In the genomic region with DNA sequence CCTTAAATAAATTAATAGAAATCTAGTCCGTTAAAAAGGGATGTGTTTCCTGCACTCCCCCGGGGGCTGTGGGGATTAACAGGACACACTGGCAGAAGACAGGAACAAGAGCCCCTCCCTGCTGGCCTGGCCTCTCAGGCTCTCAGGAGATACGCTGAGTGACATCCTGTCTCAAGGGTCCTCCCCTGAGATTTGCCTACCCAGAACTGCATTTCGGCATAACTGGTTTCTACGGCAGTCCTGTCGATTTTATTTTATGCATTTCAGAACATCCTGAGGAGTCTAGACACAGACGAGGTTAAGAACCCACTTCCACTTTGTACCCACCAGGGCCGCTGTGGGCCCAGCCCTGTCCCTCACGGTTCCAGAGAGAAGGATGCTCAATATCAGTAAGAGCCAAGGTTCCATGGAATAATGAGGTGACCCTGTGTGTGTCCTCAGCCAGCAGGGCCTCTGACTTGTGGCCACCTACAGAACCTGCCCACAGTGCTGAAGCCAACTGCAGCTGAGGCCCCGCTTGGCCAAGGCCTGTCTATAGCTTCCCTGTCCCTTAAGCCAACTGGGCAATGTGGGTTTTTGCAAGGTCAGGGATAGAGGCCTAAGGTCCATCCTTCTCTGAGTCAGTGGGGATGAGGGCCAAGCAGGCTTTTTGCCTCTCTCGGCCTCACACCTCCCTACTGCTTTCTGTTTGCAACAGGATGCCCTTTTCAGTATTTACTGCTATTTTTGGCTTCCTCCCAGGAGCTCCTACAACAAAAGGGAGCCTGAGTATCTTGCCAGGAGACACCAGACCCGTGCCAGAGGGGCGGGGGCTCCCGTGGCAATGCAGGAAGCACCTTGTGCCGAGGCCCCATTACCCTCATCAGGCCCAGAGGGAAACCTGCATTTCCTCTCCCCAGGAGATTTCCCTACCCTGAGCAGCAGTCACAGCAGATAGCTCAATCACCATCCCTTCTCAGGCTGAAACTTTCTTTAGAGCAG, we compare ENCODE assay signal across 8 cellular contexts. TPM values are rescaled to one million over a fixed set of nuclear protein-coding genes. Genes with fewer than 3 reads are reported as not detected.
DNase-seq lines count a peak whose midpoint lies in the region; ATAC-seq and TF ChIP-seq lines count a peak whose summit lies in the region.

No MANE protein-coding gene starts in this region.

- CTCF ChIA-PET in GM10248 (lab: Yijun Ruan, JAX), result interaction anchor here (0.7 to 3.0 kb wide), 7 partner anchors 14 to 112 kb away, joined by 3 to 10 read pairs (median 4); a partner anchor contains a TSS

- no peak for TF ChIP-seq CTCF in GM10248 (IDR thresholded peaks at IDR 0.05; ENCODE audit: control extremely low read depth, extremely low read depth, low read depth, missing control alignments)
- TF ChIP-seq CTCF in transverse colon (IDR thresholded peaks at IDR 0.05), result no peak

- H3K36me3 ChIP-seq in transverse colon, result peaks cover 0 to 7% (median 0%) of the 10 kb centered on the region in 4 donors

- H3K4me3 ChIP-seq in transverse colon, result no peak overlapping the region

- in situ Hi-C loops in transverse colon (cut with MboI; ENCODE audit: low pct_ligation_motif_present in 1 of 4, low pct_unique_long_range_greater_than_20kb in 1 of 4, low sequenced_read_pairs in 3 of 4), result no loop called here

- no peaks in the 10 kb centered on the region for H3K9me3 ChIP-seq in transverse colon

- H3K4me3 Mint-ChIP-seq in activated naive CD8-positive, alpha-beta T cell treated with anti-CD3 and anti-CD28 coated beads, Interleukin-2, amount 50 U/mL, for 24 hours, result no peak overlapping the region

- peak overlapping the region; percentile 10 to 55 (median 44) for H3K27ac ChIP-seq in transverse colon

- peak overlapping the region; percentile 92 for H3K27ac Mint-ChIP-seq in activated naive CD8-positive, alpha-beta T cell treated with anti-CD3 and anti-CD28 coated beads, Interleukin-2, amount 50 U/mL, for 24 hours

- H3K27me3 ChIP-seq in transverse colon, result no peaks in the 10 kb centered on the region

- no peak for TF ChIP-seq EP300 in transverse colon (IDR thresholded peaks at IDR 0.05; ENCODE audit: low read depth)

- H3K27me3 Mint-ChIP-seq in activated naive CD8-positive, alpha-beta T cell treated with anti-CD3 and anti-CD28 coated beads, Interleukin-2, amount 50 U/mL, for 24 hours, result no peaks in the 10 kb centered on the region

- no peak for ATAC-seq in activated naive CD8-positive, alpha-beta T cell treated with anti-CD3 and anti-CD28 coated beads, Interleukin-2, amount 50 U/mL, for 24 hours

- H3K4me1 Mint-ChIP-seq in activated naive CD8-positive, alpha-beta T cell treated with anti-CD3 and anti-CD28 coated beads, Interleukin-2, amount 50 U/mL, for 24 hours, result peaks cover 76% of the 10 kb centered on the region

- H3K36me3 Mint-ChIP-seq in activated naive CD8-positive, alpha-beta T cell treated with anti-CD3 and anti-CD28 coated beads, Interleukin-2, amount 50 U/mL, for 24 hours (ENCODE audit: low read depth), result peaks cover 42% of the 10 kb centered on the region

- POLR2A ChIA-PET in GM10248 (lab: Yijun Ruan, JAX), result no interaction called here

- TF ChIP-seq POLR2A in transverse colon (IDR thresholded peaks at IDR 0.05), result no peak

- intact Hi-C loops in transverse colon (cut with DNase I; ENCODE audit: low total_unique reads), result no loop called here

- H3K9me3 Mint-ChIP-seq in activated naive CD8-positive, alpha-beta T cell treated with anti-CD3 and anti-CD28 coated beads, Interleukin-2, amount 50 U/mL, for 24 hours, result no peaks in the 10 kb centered on the region

- H3K4me1 ChIP-seq in transverse colon, result peaks cover 0 to 30% (median 0%) of the 10 kb centered on the region in 4 donors

- DNase-seq in GM10248 (ENCODE audit: extremely low spot score) (peak; percentile 65), NCI-H2107 (lab: John Stamatoyannopoulos, UW) (peak; percentile 69), hepatic stellate cell (ENCODE audit: low spot score) (peak; percentile 58), transverse colon (no peak), AML-193 (lab: John Stamatoyannopoulos, UW) (no peak)
- DNase-seq in activated naive CD8-positive, alpha-beta T cell treated with anti-CD3 and anti-CD28 coated beads, Interleukin-2, amount 50 U/mL, for 24 hours, result no peak
- DNase-seq in effector CD4-positive, alpha-beta T cell, result no peak
- no peak for DNase-seq in activated CD8-positive, alpha-beta memory T cell treated with anti-CD3 and anti-CD28 coated beads, Interleukin-2, amount 50 U/mL, for 4 hours

- 44 to 47% methylated on average over 3 to 15 of the region's 15 CpGs for WGBS in transverse colon (ENCODE audit: low coverage in 1 of 2), 2 donors

RNA-seq across cellular contexts. Expression of a gene that starts 14.7 kb away (rescaled TPM):
- 10 to 100 TPM in 1 of 4 donors, 1 to 10 TPM in 3; 2.8 to 17.6 (median 8.8) TPM for total RNA-seq in transverse colon

RNA-seq across cellular contexts. Expression of a gene that starts 49.9 kb away (rescaled TPM):
- 1 to 10 TPM in 2 of 4 donors, under 1 TPM in 1, not detected in 1; 1.00 to 2.9 (median 1.9) TPM for total RNA-seq in transverse colon

Comparison
In these comparisons a context has a peak if more than half of its experiments do, and no peak if none do; other contexts are left out.
1. DNase-seq: peak in GM10248 (single experiment), NCI-H2107 (single experiment) and hepatic stellate cell (single experiment); none in activated naive CD8-positive, alpha-beta T cell treated with anti-CD3 and anti-CD28 coated beads, Interleukin-2, amount 50 U/mL, for 24 hours (single experiment), transverse colon (single experiment), effector CD4-positive, alpha-beta T cell (single experiment), AML-193 (0 of 2) and activated CD8-positive, alpha-beta memory T cell treated with anti-CD3 and anti-CD28 coated beads, Interleukin-2, amount 50 U/mL, for 4 hours (single experiment).